25 cellular contexts compared by ENCODE assay signal in genomic region chr3:197527569-197527968, GRCh38.
"Had no signal": no experiment of that assay in that cellular context is flagged by ENCODE, and none has a peak within 500 bp of the region (broad histone marks: within the 10 kb centered on the region; RNA-seq: fewer than 3 reads in every experiment).

No MANE protein-coding gene starts in this region.

- H3K9me3 ChIP-seq: MG63, Peyer's patch, SJCRH30, SK-N-SH had no signal

- H3K36me3 ChIP-seq: MG63 had no signal

- H3K4me1 Mint-ChIP-seq: activated CD4-positive, alpha-beta T cell treated with anti-CD3 and anti-CD28 coated beads, Interleukin-2, amount 10 ng/mL, durations not matched to agents 7 days and 5 days had no signal

- H3K4me3 Mint-ChIP-seq: activated CD4-positive, alpha-beta memory T cell treated with anti-CD3 and anti-CD28 coated beads for 36 hours; activated CD4-positive, alpha-beta T cell treated with anti-CD3 and anti-CD28 coated beads, Interleukin-2, amount 10 ng/mL, durations not matched to agents 7 days and 5 days; activated naive CD8-positive, alpha-beta T cell; activated T-helper 1 cell treated with anti-CD3 and anti-CD28 coated beads, Interleukin-12 subunit alpha, Interleukin-12 subunit beta, Interleukin-2, Interleukin-4 antibody, amounts not matched to agents 30 ng/mL and 10 ng/mL and 1 ng/mL, durations not matched to agents 14 hours and 24 hours and 36 hours; brain had no signal

- H3K27ac Mint-ChIP-seq: activated CD4-positive, alpha-beta memory T cell treated with anti-CD3 and anti-CD28 coated beads for 36 hours; activated CD4-positive, alpha-beta T cell treated with anti-CD3 and anti-CD28 coated beads, Interleukin-2, amount 10 ng/mL, durations not matched to agents 7 days and 5 days; activated naive CD8-positive, alpha-beta T cell; activated T-helper 1 cell treated with anti-CD3 and anti-CD28 coated beads, Interleukin-12 subunit alpha, Interleukin-12 subunit beta, Interleukin-2, Interleukin-4 antibody, amounts not matched to agents 30 ng/mL and 10 ng/mL and 1 ng/mL, durations not matched to agents 14 hours and 24 hours and 36 hours; brain had no signal

- H3K9me3 Mint-ChIP-seq: activated CD4-positive, alpha-beta memory T cell treated with anti-CD3 and anti-CD28 coated beads for 36 hours; activated CD4-positive, alpha-beta T cell treated with anti-CD3 and anti-CD28 coated beads, Interleukin-2, amount 10 ng/mL, durations not matched to agents 7 days and 5 days; activated T-helper 1 cell treated with anti-CD3 and anti-CD28 coated beads, Interleukin-12 subunit alpha, Interleukin-12 subunit beta, Interleukin-2, Interleukin-4 antibody, amounts not matched to agents 30 ng/mL and 10 ng/mL and 1 ng/mL, durations not matched to agents 14 hours and 24 hours and 36 hours had no signal

- H3K4me3 ChIP-seq: MG63, Peyer's patch, SJCRH30 had no signal

- H3K27ac ChIP-seq: KMS-11, Peyer's patch, RWPE1, SJCRH30, VCaP had no signal

- H3K4me2 ChIP-seq: KMS-11, SK-N-SH had no signal

- H3K27me3 ChIP-seq: Peyer's patch, SJCRH30 had no signal

- H3K9ac ChIP-seq: KMS-11, SK-N-SH had no signal

- H3K27me3 Mint-ChIP-seq: activated CD4-positive, alpha-beta memory T cell treated with anti-CD3 and anti-CD28 coated beads for 36 hours; activated CD4-positive, alpha-beta T cell treated with anti-CD3 and anti-CD28 coated beads, Interleukin-2, amount 10 ng/mL, durations not matched to agents 7 days and 5 days; activated naive CD8-positive, alpha-beta T cell had no signal

- DNase-seq: activated CD4-positive, alpha-beta memory T cell treated with anti-CD3 and anti-CD28 coated beads for 36 hours; activated CD4-positive, alpha-beta T cell treated with anti-CD3 and anti-CD28 coated beads, Interleukin-2, amount 10 ng/mL, durations not matched to agents 7 days and 5 days; activated CD4-positive, CD25-positive, alpha-beta regulatory T cell; activated CD8-positive, alpha-beta memory T cell treated with anti-CD3 and anti-CD28 coated beads, Interleukin-2, amount 50 U/mL, for 4 hours; activated effector memory CD4-positive, alpha-beta T cell treated with Interleukin-2 at 50 U/mL for 16 hours; activated naive CD4-positive, alpha-beta T cell; amygdala; MG63; MV-4-11; NCI-H1092 treated with DMSO at 0.1 percent for 48 hours; NCI-H1436; NCI-H1694 treated with DMSO at 0.1 percent for 48 hours; NCI-H2029 treated with DMSO at 0.1 percent for 48 hours; NCI-H510A treated with DMSO at 0.1 percent for 48 hours; Right ventricle myocardium superior; SJCRH30; T-helper 1 cell had no signal
